Comparison of ENCODE assay signal across 20 cellular contexts in genomic region chr16:19644877-19645276, GRCh38.
A peak's percentile ranks its signal among the peaks of the same experiment; 100 is the strongest.
DNase-seq lines count a peak whose midpoint lies in the region; ATAC-seq and TF ChIP-seq lines count a peak whose summit lies in the region.
"Had no signal": no experiment of that assay in that cellular context is flagged by ENCODE, and none has a peak within 500 bp of the region (broad histone marks: within the 10 kb centered on the region; RNA-seq: fewer than 3 reads in every experiment).

No MANE protein-coding gene starts in this region.

- no peaks in the 10 kb centered on the region for H3K9me3 ChIP-seq in adipocyte (ENCODE audit: control insufficient read depth, low read length)
- H3K9me3 ChIP-seq in hepatocyte (ENCODE audit: low read depth) = no peaks in the 10 kb centered on the region
- no peaks in the 10 kb centered on the region for H3K9me3 ChIP-seq in thoracic aorta
- H3K9me3 ChIP-seq in WERI-Rb-1 (ENCODE audit: severe bottlenecking) = no peaks in the 10 kb centered on the region
- H3K9me3 ChIP-seq: Peyer's patch, spleen had no signal

- H3K9me2 ChIP-seq in hepatocyte (replicated peaks; ENCODE audit: insufficient read depth) = no peaks in the 10 kb centered on the region

- H3K4me2 ChIP-seq in hepatocyte = no peak overlapping the region

- ATAC-seq in thoracic aorta (ENCODE audit: insufficient number of reproducible peaks, low FRiP score, low read depth) = no peak
- ATAC-seq: naive thymus-derived CD8-positive, alpha-beta T cell had no signal

- H4K20me1 ChIP-seq in hepatocyte (ENCODE audit: insufficient read depth, poor library complexity, severe bottlenecking) = no peaks in the 10 kb centered on the region

- H3K27me3 ChIP-seq in adipocyte (replicated peaks; ENCODE audit: control insufficient read depth, insufficient read depth, low read length) (no peaks in the 10 kb centered on the region), hepatocyte (no peaks in the 10 kb centered on the region), thoracic aorta (replicated peaks; ENCODE audit: insufficient read depth) (no peaks in the 10 kb centered on the region), WERI-Rb-1 (ENCODE audit: insufficient read depth, low read depth, severe bottlenecking) (no peaks in the 10 kb centered on the region)
- H3K27me3 ChIP-seq: Peyer's patch, spleen had no signal

- TF ChIP-seq CTCF in hepatocyte (IDR thresholded peaks at IDR 0.05; ENCODE audit: poor library complexity) (no peak), thoracic aorta (IDR thresholded peaks at IDR 0.05) (no peak), WERI-Rb-1 (IDR thresholded peaks at IDR 0.05; ENCODE audit: low read depth, low read length) (no peak)

- H3K36me3 ChIP-seq in adipocyte (ENCODE audit: control insufficient read depth, insufficient read depth, low read length, severe bottlenecking) = peaks cover 38% of the 10 kb centered on the region
- H3K36me3 ChIP-seq in hepatocyte (replicated peaks; ENCODE audit: insufficient read depth, low read depth) = no peaks in the 10 kb centered on the region
- peaks cover 4% of the 10 kb centered on the region for H3K36me3 ChIP-seq in thoracic aorta
- no peaks in the 10 kb centered on the region; the same call in 1 of the 2 replicates for H3K36me3 ChIP-seq in WERI-Rb-1

- H2AFZ ChIP-seq in hepatocyte = no peak overlapping the region
- H2AFZ ChIP-seq: parathyroid adenoma had no signal

- H3K4me3 ChIP-seq in adipocyte (ENCODE audit: low read length) = peak overlapping the region; percentile 9
- no peak overlapping the region for H3K4me3 ChIP-seq in hepatocyte
- H3K4me3 ChIP-seq in thoracic aorta = peak overlapping the region; percentile 56
- H3K4me3 ChIP-seq in WERI-Rb-1 (ENCODE audit: low read depth, low read length) = no peak overlapping the region
- H3K4me3 ChIP-seq: Peyer's patch, spleen had no signal

- no peaks in the 10 kb centered on the region for H3K79me2 ChIP-seq in hepatocyte
- H3K79me2 ChIP-seq: parathyroid adenoma had no signal

- DNase-seq in adipocyte (ENCODE audit: low read depth) (peak; percentile 7), fibroblast of gingiva (ENCODE audit: low read depth) (peak; percentile 66), hepatocyte (ENCODE audit: low spot score) (peak; percentile 29), thoracic aorta (ENCODE audit: low spot score) (no peak), WERI-Rb-1 (no peak), germinal center (ENCODE audit: low spot score) (no peak), retina (no peak)
- DNase-seq in activated effector memory CD4-positive, alpha-beta T cell treated with anti-CD3 and anti-CD28 coated beads, Interleukin-2, amount 50 U/mL, for 16 hours = no peak
- DNase-seq: activated CD4-positive, alpha-beta T cell treated with anti-CD3 and anti-CD28 coated beads for 48 hours; activated effector memory CD4-positive, alpha-beta T cell treated with Interleukin-2 at 50 U/mL for 16 hours; amygdala; GF-D8; mammary epithelial cell; naive thymus-derived CD8-positive, alpha-beta T cell; NCI-H2171; NCI-H748 treated with DMSO at 0.1 percent for 48 hours; spleen; T1000 had no signal

- H3K27ac ChIP-seq in hepatocyte (no peak overlapping the region), thoracic aorta (peak overlapping the region in 1 of 2 donors; percentile 27), WERI-Rb-1 (no peak overlapping the region)
- H3K27ac ChIP-seq: parathyroid adenoma, spleen had no signal

- peak overlapping the region; percentile 14 for H3K9ac ChIP-seq in adipocyte (ENCODE audit: low read length)
- H3K9ac ChIP-seq: parathyroid adenoma had no signal

- WGBS in hepatocyte (ENCODE audit: low lambda C conversion rate, missing lambda C conversion rate) = 55% methylated on average over 4 of the region's 4 CpGs

- peaks cover 8% of the 10 kb centered on the region for H3K4me1 ChIP-seq in adipocyte (ENCODE audit: control insufficient read depth, insufficient read depth, low read length)
- peaks cover 10% of the 10 kb centered on the region for H3K4me1 ChIP-seq in hepatocyte (ENCODE audit: insufficient read depth)
- peaks cover 0 to 29% of the 10 kb centered on the region in 2 donors for H3K4me1 ChIP-seq in thoracic aorta (ENCODE audit: control insufficient read depth in 1 of 2, low read depth in 2 of 2)
- H3K4me1 ChIP-seq: Peyer's patch, spleen had no signal

Comparison
In these comparisons a context has a peak if more than half of its experiments do, and no peak if none do; other contexts are left out.
1. DNase-seq: peak in adipocyte (single experiment), fibroblast of gingiva (single experiment) and hepatocyte (single experiment); none in thoracic aorta (single experiment), WERI-Rb-1 (single experiment), germinal center (single experiment), activated effector memory CD4-positive, alpha-beta T cell treated with anti-CD3 and anti-CD28 coated beads, Interleukin-2, amount 50 U/mL, for 16 hours (single experiment) and retina (single experiment).
2. H3K4me3 ChIP-seq: peak in adipocyte (single experiment) and thoracic aorta (single experiment); none in hepatocyte (single experiment) and WERI-Rb-1 (single experiment).